ENCODE assay signal across 21 cellular contexts in genomic region chr6:5656226-5656625, GRCh38.
"Had no signal": no experiment of that assay in that cellular context is flagged by ENCODE, and none has a peak within 500 bp of the region (broad histone marks: within the 10 kb centered on the region; RNA-seq: fewer than 3 reads in every experiment).

No MANE protein-coding gene starts in this region.

- H3K27ac Mint-ChIP-seq: activated B cell treated with CpG ODN at 0.5 μM for 24 hours; activated CD4-positive, alpha-beta T cell treated with anti-CD3 and anti-CD28 coated beads for 36 hours; activated naive CD4-positive, alpha-beta T cell treated with anti-CD3 and anti-CD28 coated beads for 36 hours; brain; nephron; T-helper 1 cell treated with Interleukin-12 subunit alpha and Interleukin-12 subunit beta and Interleukin-4 antibody, amounts not matched to agents 30 μg/mL and 1 μg/mL, for 36 hours had no signal

- H3K4me3 ChIP-seq: heart right ventricle, left ventricle myocardium inferior, pancreas, psoas muscle had no signal

- H3K4me3 Mint-ChIP-seq: activated B cell treated with CpG ODN at 0.5 μM for 24 hours; activated CD4-positive, alpha-beta T cell treated with anti-CD3 and anti-CD28 coated beads for 36 hours; activated naive CD4-positive, alpha-beta T cell treated with anti-CD3 and anti-CD28 coated beads for 36 hours; brain; nephron; T-helper 1 cell treated with Interleukin-12 subunit alpha and Interleukin-12 subunit beta and Interleukin-4 antibody, amounts not matched to agents 30 μg/mL and 1 μg/mL, for 36 hours had no signal

- H3K27ac ChIP-seq: heart right ventricle, left ventricle myocardium inferior, pancreas, psoas muscle had no signal

- ATAC-seq: activated CD4-positive, alpha-beta T cell treated with anti-CD3 and anti-CD28 coated beads for 36 hours; heart right ventricle; psoas muscle; right cardiac atrium; stimulated activated naive CD8-positive, alpha-beta T cell treated with anti-CD3 and anti-CD28 coated beads, Interleukin-15, Interleukin-2, amounts not matched to agents 100 U/mL and 50 U/mL, for 24 hours had no signal

- H3K27me3 ChIP-seq: heart right ventricle, pancreas had no signal

- H3K36me3 ChIP-seq: pancreas had no signal

- H3K9me3 Mint-ChIP-seq: activated B cell treated with CpG ODN at 0.5 μM for 24 hours; activated naive CD4-positive, alpha-beta T cell treated with anti-CD3 and anti-CD28 coated beads for 36 hours; nephron; T-helper 1 cell treated with Interleukin-12 subunit alpha and Interleukin-12 subunit beta and Interleukin-4 antibody, amounts not matched to agents 30 μg/mL and 1 μg/mL, for 36 hours had no signal

- H3K4me1 ChIP-seq: pancreas, psoas muscle had no signal

- H3K9me3 ChIP-seq: pancreas, psoas muscle had no signal

- DNase-seq: activated B cell treated with CpG ODN at 0.5 μM for 24 hours; activated CD4-positive, alpha-beta T cell treated with anti-CD3 and anti-CD28 coated beads for 36 hours; activated CD4-positive, alpha-beta T cell treated with anti-CD3 and anti-CD28 coated beads, Interleukin-2, amount 50 U/mL, for 4 hours; activated effector memory CD4-positive, alpha-beta T cell treated with Interleukin-2 at 50 U/mL for 16 hours; activated naive CD4-positive, alpha-beta T cell treated with anti-CD3 and anti-CD28 coated beads for 36 hours; activated T-cell treated with anti-CD3 and anti-CD28 coated beads, Interleukin-2, amount 50 U/mL, for 48 hours; anterior cingulate cortex; heart right ventricle; left ventricle myocardium inferior; pancreas; psoas muscle; right cardiac atrium; stimulated activated CD4-positive, alpha-beta T cell treated with anti-CD3 and anti-CD28 coated beads, Interleukin-12 subunit alpha, Interleukin-12 subunit beta, amount 100 ng/mL, for 4 hours; stimulated activated CD4-positive, alpha-beta T cell treated with anti-CD3 and anti-CD28 coated beads, Interleukin-4, amount 100 ng/mL, for 4 hours; stimulated activated naive CD8-positive, alpha-beta T cell treated with anti-CD3 and anti-CD28 coated beads, Interleukin-15, Interleukin-2, amounts not matched to agents 100 U/mL and 50 U/mL, for 24 hours; T1000 had no signal

- FAIRE-seq: endometrium, pancreas, urothelium cell line had no signal

- H3K4me1 Mint-ChIP-seq: activated CD4-positive, alpha-beta T cell treated with anti-CD3 and anti-CD28 coated beads for 36 hours; nephron had no signal

- H3K27me3 Mint-ChIP-seq: activated B cell treated with CpG ODN at 0.5 μM for 24 hours; activated CD4-positive, alpha-beta T cell treated with anti-CD3 and anti-CD28 coated beads for 36 hours; brain had no signal
